ENCODE assay signal across 25 cellular contexts in genomic region chr1:93005252-93005598, GRCh38. TPM values are rescaled to one million over a fixed set of nuclear protein-coding genes. Genes with fewer than 3 reads are reported as not detected.
DNase-seq lines count a peak whose midpoint lies in the region; ATAC-seq lines count a peak whose summit lies in the region.
"Had no signal": no experiment of that assay in that cellular context is flagged by ENCODE, and none has a peak within 500 bp of the region (broad histone marks: within the 10 kb centered on the region; RNA-seq: fewer than 3 reads in every experiment).

No MANE protein-coding gene starts in this region.

- DNase-seq in NOMO-1 treated with DMSO at 0.1 percent for 48 hours (lab: John Stamatoyannopoulos, UW; ENCODE audit: unreplicated experiment), result peak; percentile 10
- no peak for DNase-seq in NOMO-1 treated with dmso at 0.1 percent for 144 hours (lab: John Stamatoyannopoulos, UW; ENCODE audit: unreplicated experiment)
- DNase-seq in MV-4-11 (lab: John Stamatoyannopoulos, UW), result peak; percentile 24
- DNase-seq in stimulated activated CD4-positive, alpha-beta T cell treated with anti-CD3 and anti-CD28 coated beads, Interleukin-12 subunit alpha, Interleukin-12 subunit beta, amount 100 ng/mL, for 4 hours, result no peak
- no peak for DNase-seq in occipital lobe (lab: John Stamatoyannopoulos, UW)
- DNase-seq in NCI-H146 (lab: John Stamatoyannopoulos, UW), result no peak
- DNase-seq: activated CD4-positive, alpha-beta T cell treated with anti-CD3 and anti-CD28 coated beads, Interleukin-2, amount 50 U/mL, for 48 hours; activated naive CD4-positive, alpha-beta T cell; activated T-cell treated with anti-CD3 and anti-CD28 coated beads, Interleukin-2, amount 50 U/mL, for 72 hours; effector CD8-positive, alpha-beta T cell; H7; IMR-90; left colon; mesenchymal stem cell; NCI-H1092; NCI-H1694 treated with DMSO at 0.1 percent for 48 hours; NCI-H446 treated with DMSO at 0.1 percent for 48 hours; NCI-H82; posterior cingulate gyrus; small intestine; stimulated activated naive CD8-positive, alpha-beta T cell treated with anti-CD3 and anti-CD28 coated beads, Interleukin-15, amount 100 ng/mL, for 72 hours had no signal

- ATAC-seq in GM21526 (IDR thresholded peaks at IDR 0.05; ENCODE audit: low FRiP score, unreplicated experiment), result peak; percentile 61
- ATAC-seq in stimulated activated memory B cell treated with anti-CD40 and anti-IgM and Interleukin-4, amounts not matched to agents 10 μg/mL and 1 μg/mL and 100 μg/mL, for 72 hours, result peak; percentile 45
- ATAC-seq: activated T-cell treated with anti-CD3 and anti-CD28 coated beads, Interleukin-2, amount 50 U/mL, for 72 hours; left colon; stimulated activated naive CD8-positive, alpha-beta T cell treated with anti-CD3 and anti-CD28 coated beads, Interleukin-15, amount 100 ng/mL, for 72 hours had no signal

- H3K27me3 Mint-ChIP-seq in stimulated activated memory B cell treated with anti-CD40 and anti-IgM and Interleukin-4, amounts not matched to agents 10 μg/mL and 1 μg/mL and 100 μg/mL, for 72 hours, result no peaks in the 10 kb centered on the region

- H3K9me3 Mint-ChIP-seq in stimulated activated memory B cell treated with anti-CD40 and anti-IgM and Interleukin-4, amounts not matched to agents 10 μg/mL and 1 μg/mL and 100 μg/mL, for 72 hours, result no peaks in the 10 kb centered on the region
- H3K9me3 Mint-ChIP-seq: activated T-cell treated with anti-CD3 and anti-CD28 coated beads, Interleukin-2, amount 50 U/mL, for 72 hours; CD14-positive monocyte; stimulated activated naive CD8-positive, alpha-beta T cell treated with anti-CD3 and anti-CD28 coated beads, Interleukin-15, amount 100 ng/mL, for 72 hours; T-helper 1 cell treated with Interleukin-12 subunit alpha and Interleukin-12 subunit beta and Interleukin-4 antibody, amounts not matched to agents 30 μg/mL and 1 μg/mL, for 36 hours had no signal

- no peak overlapping the region for H3K4me3 Mint-ChIP-seq in stimulated activated memory B cell treated with anti-CD40 and anti-IgM and Interleukin-4, amounts not matched to agents 10 μg/mL and 1 μg/mL and 100 μg/mL, for 72 hours
- H3K4me3 Mint-ChIP-seq: activated T-cell treated with anti-CD3 and anti-CD28 coated beads, Interleukin-2, amount 50 U/mL, for 72 hours; CD14-positive monocyte; stimulated activated naive CD8-positive, alpha-beta T cell treated with anti-CD3 and anti-CD28 coated beads, Interleukin-15, amount 100 ng/mL, for 72 hours; T-helper 1 cell treated with Interleukin-12 subunit alpha and Interleukin-12 subunit beta and Interleukin-4 antibody, amounts not matched to agents 30 μg/mL and 1 μg/mL, for 36 hours had no signal

- H3K36me3 Mint-ChIP-seq in stimulated activated memory B cell treated with anti-CD40 and anti-IgM and Interleukin-4, amounts not matched to agents 10 μg/mL and 1 μg/mL and 100 μg/mL, for 72 hours, result no peaks in the 10 kb centered on the region
- H3K36me3 Mint-ChIP-seq: CD14-positive monocyte had no signal

- peaks cover 25% of the 10 kb centered on the region for H3K4me1 Mint-ChIP-seq in stimulated activated memory B cell treated with anti-CD40 and anti-IgM and Interleukin-4, amounts not matched to agents 10 μg/mL and 1 μg/mL and 100 μg/mL, for 72 hours
- H3K4me1 Mint-ChIP-seq: stimulated activated naive CD8-positive, alpha-beta T cell treated with anti-CD3 and anti-CD28 coated beads, Interleukin-15, amount 100 ng/mL, for 72 hours had no signal

- peak overlapping the region; percentile 2 for H3K27ac Mint-ChIP-seq in stimulated activated memory B cell treated with anti-CD40 and anti-IgM and Interleukin-4, amounts not matched to agents 10 μg/mL and 1 μg/mL and 100 μg/mL, for 72 hours
- H3K27ac Mint-ChIP-seq: activated T-cell treated with anti-CD3 and anti-CD28 coated beads, Interleukin-2, amount 50 U/mL, for 72 hours; CD14-positive monocyte; stimulated activated naive CD8-positive, alpha-beta T cell treated with anti-CD3 and anti-CD28 coated beads, Interleukin-15, amount 100 ng/mL, for 72 hours; T-helper 1 cell treated with Interleukin-12 subunit alpha and Interleukin-12 subunit beta and Interleukin-4 antibody, amounts not matched to agents 30 μg/mL and 1 μg/mL, for 36 hours had no signal

RNA-seq across cellular contexts. Expression of gene DIPK1A, which starts 44.0 kb away (rescaled TPM):
- total RNA-seq in occipital lobe, result 26.5 TPM

Comparison
In these comparisons a context has a peak if more than half of its experiments do, and no peak if none do; other contexts are left out.
1. DNase-seq: peak in NOMO-1 treated with DMSO at 0.1 percent for 48 hours (single experiment) and MV-4-11 (single experiment); none in NOMO-1 treated with dmso at 0.1 percent for 144 hours (single experiment), stimulated activated CD4-positive, alpha-beta T cell treated with anti-CD3 and anti-CD28 coated beads, Interleukin-12 subunit alpha, Interleukin-12 subunit beta, amount 100 ng/mL, for 4 hours (single experiment), occipital lobe (single experiment) and NCI-H146 (single experiment).